Comparison of ENCODE assay signal across 27 cellular contexts in the genomic region with DNA sequence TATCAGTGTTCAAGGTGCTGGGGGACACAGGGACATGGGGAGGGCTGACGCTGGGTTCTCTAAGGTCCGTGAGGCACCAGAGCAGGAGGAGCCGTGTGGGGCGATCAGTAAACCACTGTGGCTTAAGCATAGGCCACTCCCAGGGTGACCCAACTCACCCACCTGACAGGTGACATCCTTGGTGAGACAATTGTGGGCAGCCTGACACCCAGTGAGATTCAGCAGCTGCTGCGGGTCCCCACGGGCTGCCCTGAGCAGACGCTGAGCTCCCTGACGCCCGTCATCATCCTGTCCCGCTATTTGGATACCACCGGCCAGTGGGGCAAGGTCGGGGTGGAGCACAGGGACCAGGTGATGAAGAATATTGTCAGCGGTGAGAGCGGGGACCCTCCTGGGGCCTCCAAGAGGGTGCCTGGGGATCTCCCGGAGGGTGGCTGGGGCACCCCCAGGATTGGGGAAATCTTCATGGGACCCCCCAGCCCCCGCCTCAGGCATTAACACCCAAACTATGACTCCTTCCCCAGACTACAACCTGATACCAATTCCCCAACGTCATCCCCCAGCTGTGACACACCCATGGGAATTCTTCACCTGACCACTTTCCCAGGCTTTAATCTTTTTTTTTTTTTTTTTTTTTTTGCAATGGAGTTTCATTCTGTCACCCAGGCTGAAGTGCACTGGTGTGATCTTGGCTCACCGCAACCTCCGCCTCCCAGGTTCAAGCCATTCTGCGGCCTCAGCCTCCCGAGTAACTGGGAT. TPM values are rescaled to one million over a fixed set of nuclear protein-coding genes. Genes with fewer than 3 reads are reported as not detected.
"Had no signal": no experiment of that assay in that cellular context is flagged by ENCODE, and none has a peak within 500 bp of the region (broad histone marks: within the 10 kb centered on the region; RNA-seq: fewer than 3 reads in every experiment).

No MANE protein-coding gene starts in this region.

- H3K4me3 Mint-ChIP-seq: endodermal cell; naive thymus-derived CD8-positive, alpha-beta T cell had no signal

- FAIRE-seq: endothelial cell of umbilical vein, islet of Langerhans had no signal

- ATAC-seq: mucosa of descending colon; naive thymus-derived CD8-positive, alpha-beta T cell had no signal

- H3K4me1 Mint-ChIP-seq: endodermal cell had no signal

- H3K27me3 ChIP-seq: colonic mucosa, right atrium auricular region had no signal

- H3K27ac ChIP-seq: colonic mucosa, right atrium auricular region, sigmoid colon, skin epidermis, stomach, thoracic aorta had no signal

- H3K27ac Mint-ChIP-seq: endodermal cell; naive thymus-derived CD8-positive, alpha-beta T cell had no signal

- H3K9me3 ChIP-seq: colonic mucosa, mucosa of descending colon, right atrium auricular region, sigmoid colon, stomach, thoracic aorta had no signal

- H3K4me3 ChIP-seq: colonic mucosa, mucosa of descending colon, right atrium auricular region, sigmoid colon, skin epidermis, stomach, thoracic aorta had no signal

- DNase-seq: colonic mucosa; dermis blood vessel endothelial cell; effector CD4-positive, alpha-beta T cell; endodermal cell; erythroblast; foreskin melanocyte; hippocampal formation; kidney glomerular epithelial cell; mucosa of descending colon; naive thymus-derived CD8-positive, alpha-beta T cell; sigmoid colon; stimulated activated CD4-positive, alpha-beta T cell treated with anti-CD3 and anti-CD28 coated beads, Interleukin-2, amount 100 ng/mL, for 24 hours; stimulated activated CD4-positive, alpha-beta T cell treated with anti-CD3 and anti-CD28 coated beads, Interleukin-4, amount 100 ng/mL, for 4 hours; stimulated activated naive CD4-positive, alpha-beta T cell; stomach; substantia nigra; trophoblast cell had no signal

- H3K9me3 Mint-ChIP-seq: endodermal cell; naive thymus-derived CD8-positive, alpha-beta T cell had no signal

- H3K36me3 ChIP-seq: colonic mucosa, right atrium auricular region, sigmoid colon, stomach, thoracic aorta had no signal

- H3K4me1 ChIP-seq: colonic mucosa, right atrium auricular region, sigmoid colon, stomach had no signal

- H3K36me3 Mint-ChIP-seq: naive thymus-derived CD8-positive, alpha-beta T cell had no signal

RNA-seq across cellular contexts. Expression of a gene that starts 39.5 kb away (rescaled TPM):
- total RNA-seq: dermis blood vessel endothelial cell; endodermal cell; endothelial cell of umbilical vein; lower leg skin; mucosa of descending colon; naive thymus-derived CD8-positive, alpha-beta T cell; osteocyte; posterior vena cava; right atrium auricular region; sigmoid colon; stomach; thoracic aorta; urinary bladder had no signal
- polyA plus RNA-seq: endothelial cell of umbilical vein; naive thymus-derived CD8-positive, alpha-beta T cell; neural cell; sigmoid colon; stomach; urinary bladder had no signal

RNA-seq across cellular contexts. Expression of a gene that starts 42.5 kb away (rescaled TPM):
- total RNA-seq: endothelial cell of umbilical vein; naive thymus-derived CD8-positive, alpha-beta T cell had no signal
- polyA plus RNA-seq: endothelial cell of umbilical vein; naive thymus-derived CD8-positive, alpha-beta T cell had no signal

RNA-seq across cellular contexts. Expression of a gene that starts 49.7 kb away (rescaled TPM):
- total RNA-seq: endodermal cell, endothelial cell of umbilical vein, posterior vena cava, sigmoid colon, thoracic aorta had no signal
- polyA plus RNA-seq: neural cell had no signal
